In genomic region chr20:63066506-63067265, GRCh38 we compare ENCODE assay signal across 24 cellular contexts. TPM values are rescaled to one million over a fixed set of nuclear protein-coding genes. Genes with fewer than 3 reads are reported as not detected.
DNase-seq lines count a peak whose midpoint lies in the region; ATAC-seq, FAIRE-seq and TF ChIP-seq lines count a peak whose summit lies in the region.
"Had no signal": no experiment of that assay in that cellular context is flagged by ENCODE, and none has a peak within 500 bp of the region (broad histone marks: within the 10 kb centered on the region; RNA-seq: fewer than 3 reads in every experiment).

No MANE protein-coding gene starts in this region.

- no peaks in the 10 kb centered on the region for H3K36me3 Mint-ChIP-seq in activated T-cell treated with anti-CD3 and anti-CD28 coated beads, Interleukin-2, amount 50 U/mL, for 4 hours (ENCODE audit: insufficient read depth)
- H3K36me3 Mint-ChIP-seq: CD4-positive, CD25-positive, alpha-beta regulatory T cell had no signal

- peak overlapping the region in 8 of 11 experiments; percentile 28 to 70 (median 62); a peak in 15 of 22 replicates for H3K4me2 ChIP-seq in BLaER1 treated with 17β-estradiol and CSF1 and Interleukin-3, amounts not matched to agents 10 nM and 100 nM
- H3K4me2 ChIP-seq: SK-N-SH had no signal

- no peak overlapping the region for H3K4me3 ChIP-seq in BLaER1 treated with 17β-estradiol and CSF1 and Interleukin-3, amounts not matched to agents 10 nM and 100 nM
- no peak overlapping the region for H3K4me3 ChIP-seq in RWPE2 (ENCODE audit: severe bottlenecking)
- H3K4me3 ChIP-seq in kidney (ENCODE audit: low read length in 2 of 2) = no peak overlapping the region
- H3K4me3 ChIP-seq in spleen = no peak overlapping the region

- no peak overlapping the region for H3K27ac ChIP-seq in BLaER1 treated with 17β-estradiol and CSF1 and Interleukin-3, amounts not matched to agents 10 nM and 100 nM
- H3K27ac ChIP-seq in RWPE2 (ENCODE audit: poor library complexity, severe bottlenecking) (no peak overlapping the region), kidney (ENCODE audit: low read depth in 2 of 2, low read length in 2 of 2) (no peak overlapping the region), spleen (no peak overlapping the region)

- H3K4me3 Mint-ChIP-seq in activated T-cell treated with anti-CD3 and anti-CD28 coated beads, Interleukin-2, amount 50 U/mL, for 4 hours = no peak overlapping the region
- H3K4me3 Mint-ChIP-seq: CD4-positive, CD25-positive, alpha-beta regulatory T cell had no signal

- TF ChIP-seq POLR2A in spleen (IDR thresholded peaks at IDR 0.05) = no peak

- TF ChIP-seq CTCF in RWPE2 (IDR thresholded peaks at IDR 0.05; ENCODE audit: poor library complexity, severe bottlenecking) = no peak
- no peak for TF ChIP-seq CTCF in kidney (IDR thresholded peaks at IDR 0.05; ENCODE audit: borderline replicate concordance, extremely low read depth, insufficient read depth)
- TF ChIP-seq CTCF in spleen (IDR thresholded peaks at IDR 0.05 in 8 of 11, conservative IDR thresholded peaks at IDR 0.05 in 3 of 11) = no peak

- no peak for ATAC-seq in RWPE2 (ENCODE audit: low read depth)
- ATAC-seq in activated T-cell treated with anti-CD3 and anti-CD28 coated beads, Interleukin-2, amount 50 U/mL, for 4 hours = no peak

- peaks cover 65% of the 10 kb centered on the region for H3K27me3 Mint-ChIP-seq in activated T-cell treated with anti-CD3 and anti-CD28 coated beads, Interleukin-2, amount 50 U/mL, for 4 hours (ENCODE audit: low read depth)

- intact Hi-C loops in kidney (cut with DNase I) = no loop called here
- intact Hi-C loops in spleen (cut with DNase I; ENCODE audit: low total_unique reads) = no loop called here

- no peaks in the 10 kb centered on the region; a peak in 1 of 22 replicates for H3K9me3 ChIP-seq in BLaER1 treated with 17β-estradiol and CSF1 and Interleukin-3, amounts not matched to agents 10 nM and 100 nM (replicated peaks in 1 of 11)
- H3K9me3 ChIP-seq in RWPE2 (ENCODE audit: severe bottlenecking) (no peaks in the 10 kb centered on the region), kidney (ENCODE audit: control insufficient read depth in 1 of 2, low read length in 2 of 2) (no peaks in the 10 kb centered on the region), spleen (no peaks in the 10 kb centered on the region)
- H3K9me3 ChIP-seq: SK-N-SH had no signal

- 66 to 77% (median 72%) methylated on average over 21 to 23 of the region's 23 CpGs for WGBS in spleen, 5 donors

- peaks cover 11 to 20% (median 11%) of the 10 kb centered on the region in 11 experiments; a peak in 20 of 22 replicates for H3K27me3 ChIP-seq in BLaER1 treated with 17β-estradiol and CSF1 and Interleukin-3, amounts not matched to agents 10 nM and 100 nM
- peaks cover 15% of the 10 kb centered on the region for H3K27me3 ChIP-seq in RWPE2 (ENCODE audit: insufficient read depth, poor library complexity, severe bottlenecking)
- peaks cover 0 to 87% (median 26%) of the 10 kb centered on the region in 7 donors for H3K27me3 ChIP-seq in spleen (replicated peaks in 1 of 7)

- H3K9me3 Mint-ChIP-seq in activated T-cell treated with anti-CD3 and anti-CD28 coated beads, Interleukin-2, amount 50 U/mL, for 4 hours = no peaks in the 10 kb centered on the region

- no peak for FAIRE-seq in kidney (lab: Jason Lieb, UNC)
- FAIRE-seq: RCC 7860 had no signal

- peaks cover 6 to 65% (median 41%) of the 10 kb centered on the region in 10 experiments; a peak in 18 of 20 replicates for H3K4me1 ChIP-seq in BLaER1 treated with 17β-estradiol and CSF1 and Interleukin-3, amounts not matched to agents 10 nM and 100 nM
- H3K4me1 ChIP-seq in RWPE2 (ENCODE audit: insufficient read depth, poor library complexity, severe bottlenecking) (no peaks in the 10 kb centered on the region), kidney (ENCODE audit: control insufficient read depth in 1 of 2, insufficient read depth in 1 of 2, low read depth in 1 of 2, low read length in 2 of 2) (no peaks in the 10 kb centered on the region), spleen (peaks cover 0 to 8% (median 0%) of the 10 kb centered on the region in 6 donors)

- DNase-seq in RWPE2 (ENCODE audit: low spot score) (peak; percentile 76), kidney (peak; percentile 55), spleen (peak; percentile 29), DMS 273 treated with DMSO at 0.1 percent for 48 hours (lab: John Stamatoyannopoulos, UW) (no peak), NCI-H1092 (lab: John Stamatoyannopoulos, UW) (no peak)
- DNase-seq in activated T-cell treated with anti-CD3 and anti-CD28 coated beads, Interleukin-2, amount 50 U/mL, for 4 hours = no peak
- DNase-seq: ACHN; AML-193; CD4-positive, CD25-positive, alpha-beta regulatory T cell; COR-L47; GF-D8; GOT3; KBM-7; NCI-H1417; NCI-H187; NCI-H2107; NCI-H2227 treated with DMSO at 0.1 percent for 48 hours; NCI-H510A treated with DMSO at 0.1 percent for 48 hours; NCI-H774; SHP77 treated with DMSO at 0.1 percent for 48 hours; SK-N-SH had no signal

- peaks cover 2% of the 10 kb centered on the region for H3K4me1 Mint-ChIP-seq in activated T-cell treated with anti-CD3 and anti-CD28 coated beads, Interleukin-2, amount 50 U/mL, for 4 hours (ENCODE audit: low read depth)

- H3K9ac ChIP-seq in BLaER1 treated with 17β-estradiol and CSF1 and Interleukin-3, amounts not matched to agents 10 nM and 100 nM = peak overlapping the region in 2 of 11 experiments; percentile 9 to 23; a peak in 1 of 22 replicates
- no peak overlapping the region for H3K9ac ChIP-seq in kidney (ENCODE audit: low read length in 2 of 2)
- H3K9ac ChIP-seq: SK-N-SH had no signal

- H3K36me3 ChIP-seq in BLaER1 treated with 17β-estradiol and CSF1 and Interleukin-3, amounts not matched to agents 10 nM and 100 nM = no peaks in the 10 kb centered on the region
- no peaks in the 10 kb centered on the region for H3K36me3 ChIP-seq in RWPE2 (ENCODE audit: low read depth)
- H3K36me3 ChIP-seq in kidney (ENCODE audit: control insufficient read depth in 1 of 2, insufficient read depth in 2 of 2, low read length in 2 of 2) = no peaks in the 10 kb centered on the region
- H3K36me3 ChIP-seq in spleen = no peaks in the 10 kb centered on the region

- H4K20me1 ChIP-seq in BLaER1 treated with 17β-estradiol and CSF1 and Interleukin-3, amounts not matched to agents 10 nM and 100 nM = peaks cover 0 to 34% (median 0%) of the 10 kb centered on the region in 11 experiments; a peak in 5 of 22 replicates

RNA-seq across cellular contexts. Expression of gene BHLHE23, which starts 59.9 kb away (rescaled TPM):
- not detected for total RNA-seq in kidney
- polyA plus RNA-seq in kidney (ENCODE audit: insufficient read depth, low read depth, low replicate concordance) = not detected
- total RNA-seq in spleen = not detected
- not detected for polyA plus RNA-seq in spleen
- total RNA-seq in activated T-cell treated with anti-CD3 and anti-CD28 coated beads, Interleukin-2, amount 50 U/mL, for 4 hours = not detected
- total RNA-seq: CD4-positive, CD25-positive, alpha-beta regulatory T cell; OCI-LY7 had no signal
- polyA plus RNA-seq: CD4-positive, CD25-positive, alpha-beta regulatory T cell; SK-N-SH had no signal

Comparison
In these comparisons a context has a peak if more than half of its experiments do, and no peak if none do; other contexts are left out.
1. DNase-seq: peak in RWPE2 (single experiment), kidney (single experiment) and spleen (single experiment); none in DMS 273 treated with DMSO at 0.1 percent for 48 hours (single experiment), activated T-cell treated with anti-CD3 and anti-CD28 coated beads, Interleukin-2, amount 50 U/mL, for 4 hours (single experiment) and NCI-H1092 (single experiment).